ENCODE assay signal across 1 cellular context in genomic region chr11:78080818-78081495, GRCh38.
TF ChIP-seq lines count a peak whose summit lies in the region.

No MANE protein-coding gene starts in this region.

TF ChIP-seq in endothelial cell of umbilical vein, 7 proteins besides CTCF, POLR2A, EP300 and RAD21:
- TF ChIP-seq JUN (IDR thresholded peaks at IDR 0.05; ENCODE audit: borderline replicate concordance, insufficient read depth, insufficient read length, low read depth) (no peak), GATA2 (IDR thresholded peaks at IDR 0.05; ENCODE audit: insufficient read depth, insufficient read length, low read depth, low read length) (no peak), MAX (IDR thresholded peaks at IDR 0.05; ENCODE audit: insufficient read depth, insufficient read length) (no peak), EZH2 (IDR thresholded peaks at IDR 0.05; ENCODE audit: borderline replicate concordance, low read depth, low read length, severe bottlenecking) (no peak), MYC (IDR thresholded peaks at IDR 0.05; ENCODE audit: low read depth, low read length) (no peak), POLR2AphosphoS5 (IDR thresholded peaks at IDR 0.05; ENCODE audit: insufficient read depth, low read depth, low read length) (no peak), FOS (IDR thresholded peaks at IDR 0.05; ENCODE audit: borderline replicate concordance, insufficient read depth, low read length) (no peak)
